Comparison of ENCODE assay signal across 23 cellular contexts in genomic region chr6:9200712-9201111, GRCh38.
"Had no signal": no experiment of that assay in that cellular context is flagged by ENCODE, and none has a peak within 500 bp of the region (broad histone marks: within the 10 kb centered on the region; RNA-seq: fewer than 3 reads in every experiment).

No MANE protein-coding gene starts in this region.

- H3K4me3 Mint-ChIP-seq: immature natural killer cell, mesothelial cell of epicardium, naive B cell had no signal

- H3K9me3 ChIP-seq: lower lobe of right lung had no signal

- H3K36me3 Mint-ChIP-seq: immature natural killer cell, naive B cell had no signal

- H3K27me3 ChIP-seq: esophagus muscularis mucosa, foreskin keratinocyte, gastroesophageal sphincter, heart left ventricle, hepatocyte had no signal

- H3K27ac ChIP-seq: coronary artery, dorsolateral prefrontal cortex, esophagus muscularis mucosa, foreskin keratinocyte, gastroesophageal sphincter, heart left ventricle, hepatocyte, lower lobe of right lung had no signal

- H3K4me3 ChIP-seq: coronary artery, dorsolateral prefrontal cortex, esophagus muscularis mucosa, gastroesophageal sphincter, heart left ventricle, hepatocyte, lower lobe of right lung, mucosa of descending colon had no signal

- H3K27me3 Mint-ChIP-seq: naive B cell had no signal

- H3K27ac Mint-ChIP-seq: immature natural killer cell, mesothelial cell of epicardium, naive B cell had no signal

- DNase-seq: dermis blood vessel endothelial cell; dorsolateral prefrontal cortex; effector CD4-positive, alpha-beta T cell; effector memory CD4-positive, alpha-beta T cell; foreskin keratinocyte; heart left ventricle; hypothalamus; immature natural killer cell; islet precursor cell; kidney; kidney glomerular epithelial cell; left colon; left ventricle myocardium superior; lower lobe of right lung; mesenchymal stem cell; mucosa of descending colon; naive B cell had no signal

- H3K4me1 ChIP-seq: esophagus muscularis mucosa, gastroesophageal sphincter, heart left ventricle, lower lobe of right lung had no signal

- ATAC-seq: foreskin keratinocyte, gastroesophageal sphincter, heart left ventricle, left colon, left lobe of liver, left ventricle myocardium superior, lower lobe of right lung, mucosa of descending colon had no signal

- H3K36me3 ChIP-seq: esophagus muscularis mucosa, gastroesophageal sphincter, heart left ventricle, lower lobe of right lung had no signal

- H3K4me1 Mint-ChIP-seq: immature natural killer cell, mesothelial cell of epicardium, naive B cell had no signal
